8 cellular contexts compared by ENCODE assay signal in genomic region chr11:57459112-57460016, GRCh38. TPM values are rescaled to one million over a fixed set of nuclear protein-coding genes. Genes with fewer than 3 reads are reported as not detected.
DNase-seq lines count a peak whose midpoint lies in the region; ATAC-seq and TF ChIP-seq lines count a peak whose summit lies in the region.

No MANE protein-coding gene starts in this region.

- intact Hi-C loops in heart right ventricle (cut with DNase I) = loop anchor here (2.0 to 10.0 kb wide), 12 partner anchors 21 to 1055 kb away; partner anchors contain the start of gene YPEL4 (in 5 of the 10)
- intact Hi-C loops in left ventricle myocardium superior (cut with micrococcal nuclease) = no loop called here

- H3K4me3 Mint-ChIP-seq in progenitor cell of endocrine pancreas (ENCODE audit: low read depth) = peak overlapping the region; percentile 75

- H3K27ac ChIP-seq in heart right ventricle = peak overlapping the region in 1 of 10 donors; percentile 20

- peaks cover 4 to 42% (median 35%) of the 10 kb centered on the region in 9 donors for H3K4me1 ChIP-seq in heart right ventricle

- peaks cover 15% of the 10 kb centered on the region for H3K4me1 Mint-ChIP-seq in progenitor cell of endocrine pancreas (ENCODE audit: low read depth)

- H3K27me3 Mint-ChIP-seq in progenitor cell of endocrine pancreas = peaks cover 58% of the 10 kb centered on the region

- no peaks in the 10 kb centered on the region for H3K9me3 Mint-ChIP-seq in progenitor cell of endocrine pancreas (ENCODE audit: low read depth)

- H3K36me3 Mint-ChIP-seq in progenitor cell of endocrine pancreas (ENCODE audit: insufficient read depth) = peaks cover 1% of the 10 kb centered on the region

- WGBS in heart right ventricle, 2 donors = 1% methylated on average over 65 of the region's 65 CpGs

- peak overlapping the region; percentile 16 for H3K27ac Mint-ChIP-seq in progenitor cell of endocrine pancreas

- no peaks in the 10 kb centered on the region for H3K36me3 ChIP-seq in heart right ventricle

- peak in 1 of 2 donors; percentile 23 for DNase-seq in heart right ventricle
- DNase-seq in left ventricle myocardium superior = no peak
- no peak for DNase-seq in progenitor cell of endocrine pancreas (ENCODE audit: low spot score, unreplicated experiment)
- DNase-seq in dedifferentiated amniotic fluid mesenchymal stem cell (ENCODE audit: extremely low spot score) = no peak
- DNase-seq in hepatic stellate cell (ENCODE audit: low spot score) = no peak

- H3K9me3 ChIP-seq in heart right ventricle = no peaks in the 10 kb centered on the region

- ATAC-seq in heart right ventricle (peak in 2 of 8 donors; percentile 4 to 27), left ventricle myocardium superior (no peak), esophagus mucosa (peak; percentile 7), GM21381 (IDR thresholded peaks at IDR 0.05; ENCODE audit: unreplicated experiment) (no peak)

- H3K4me3 ChIP-seq in heart right ventricle (peak overlapping the region; percentile 11 to 57 (median 50)), WI38 (ENCODE audit: low read depth, low read length) (peak overlapping the region; percentile 49)

- no peak for TF ChIP-seq CTCF in heart right ventricle (IDR thresholded peaks at IDR 0.05)
- TF ChIP-seq CTCF in WI38 (IDR thresholded peaks at IDR 0.05; ENCODE audit: low read depth, low read length) = no peak
- TF ChIP-seq CTCF in progenitor cell of endocrine pancreas (IDR thresholded peaks at IDR 0.05; ENCODE audit: unreplicated experiment) = no peak

- H3K27me3 ChIP-seq in heart right ventricle = peaks cover 13 to 72% (median 48%) of the 10 kb centered on the region in 7 donors

RNA-seq across cellular contexts. Expression of gene RTN4RL2, which starts 1.0 kb away (rescaled TPM):
- total RNA-seq in heart right ventricle (1 to 10 TPM in 3 of 10 donors, under 1 TPM in 7; 0.33 to 1.5 (median 0.87) TPM), left ventricle myocardium superior (1.0 TPM), esophagus mucosa (0.56 TPM), progenitor cell of endocrine pancreas (1.9 and 2.1 TPM in 2 replicates)
- polyA plus RNA-seq in heart right ventricle = 1 to 10 TPM in 1 of 2 donors, under 1 TPM in 1; 0.88 to 1.3 TPM

RNA-seq across cellular contexts. Expression of gene SLC43A3, which starts 32.4 kb away (rescaled TPM):
- total RNA-seq in heart right ventricle = 10 to 100 TPM; 12.1 to 36.2 (median 19.8) TPM
- polyA plus RNA-seq in heart right ventricle = 10 to 100 TPM; 16.6 to 24.7 TPM
- total RNA-seq in left ventricle myocardium superior = 20.6 TPM
- total RNA-seq in esophagus mucosa = 28.2 TPM
- total RNA-seq in progenitor cell of endocrine pancreas = 21.5 and 24.6 TPM in 2 replicates

RNA-seq across cellular contexts. Expression of gene SLC43A1, which starts 56.1 kb away (rescaled TPM):
- total RNA-seq in heart right ventricle (1 to 10 TPM; 3.4 to 8.9 (median 4.7) TPM), left ventricle myocardium superior (4.5 TPM), esophagus mucosa (1.00 TPM), progenitor cell of endocrine pancreas (46.9 and 48.5 TPM in 2 replicates)
- 10 to 100 TPM in 1 of 2 donors, 1 to 10 TPM in 1; 6.7 to 16.5 TPM for polyA plus RNA-seq in heart right ventricle
